In the genomic region with DNA sequence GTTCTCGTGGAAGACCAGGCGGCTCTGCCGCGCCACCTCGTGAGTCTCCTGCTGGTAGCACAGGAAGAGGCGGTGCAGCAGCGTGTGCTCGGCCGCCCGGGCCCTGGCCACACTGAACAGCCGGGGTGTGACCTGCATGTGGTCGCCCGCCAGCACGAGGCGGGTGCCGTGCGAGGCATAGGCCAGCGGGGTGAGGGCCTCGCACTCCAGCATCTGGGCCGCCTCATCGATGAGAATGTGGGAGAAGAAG, we compare ENCODE assay signal across 16 cellular contexts. TPM values are rescaled to one million over a fixed set of nuclear protein-coding genes. Genes with fewer than 3 reads are reported as not detected.
DNase-seq lines count a peak whose midpoint lies in the region; ATAC-seq and TF ChIP-seq lines count a peak whose summit lies in the region.
"Had no signal": no experiment of that assay in that cellular context is flagged by ENCODE, and none has a peak within 500 bp of the region (broad histone marks: within the 10 kb centered on the region; RNA-seq: fewer than 3 reads in every experiment).

No MANE protein-coding gene starts in this region.

- H2AFZ ChIP-seq in neural progenitor cell (replicated peaks), result no peak overlapping the region

- H3K9me3 Mint-ChIP-seq in activated T-cell treated with anti-CD3 and anti-CD28 coated beads, Interleukin-2, amount 50 U/mL, for 72 hours, result no peaks in the 10 kb centered on the region
- H3K9me3 Mint-ChIP-seq in IgD-negative memory B cell (no peaks in the 10 kb centered on the region), neural progenitor cell (no peaks in the 10 kb centered on the region)
- H3K9me3 Mint-ChIP-seq in stimulated activated effector memory CD8-positive, alpha-beta T cell treated with anti-CD3 and anti-CD28 coated beads, Interleukin-12 subunit alpha, Interleukin-12 subunit beta, amount 100 ng/mL, for 72 hours, result no peaks in the 10 kb centered on the region

- no peak for TF ChIP-seq CTCF in coronary artery (IDR thresholded peaks at IDR 0.05)
- no peak for TF ChIP-seq CTCF in neural progenitor cell (IDR thresholded peaks at IDR 0.05)

- no peak overlapping the region for H3K9ac ChIP-seq in neural progenitor cell

- H3K4me3 ChIP-seq in coronary artery (peak overlapping the region; percentile 9), neural progenitor cell (no peak overlapping the region)
- H3K4me3 ChIP-seq: MG63 had no signal

- H3K27ac ChIP-seq in coronary artery, result no peak overlapping the region
- H3K27ac ChIP-seq in neural progenitor cell, result no peak overlapping the region

- no peaks in the 10 kb centered on the region for H3K27me3 ChIP-seq in neural progenitor cell
- H3K27me3 ChIP-seq: MG63 had no signal

- H3K27ac Mint-ChIP-seq in activated T-cell treated with anti-CD3 and anti-CD28 coated beads, Interleukin-2, amount 50 U/mL, for 72 hours, result no peak overlapping the region
- H3K27ac Mint-ChIP-seq in IgD-negative memory B cell (peak overlapping the region in 2 of 3 donors; percentile 13 to 90), neural progenitor cell (no peak overlapping the region)
- peak overlapping the region; percentile 74 for H3K27ac Mint-ChIP-seq in stimulated activated effector memory CD8-positive, alpha-beta T cell treated with anti-CD3 and anti-CD28 coated beads, Interleukin-12 subunit alpha, Interleukin-12 subunit beta, amount 100 ng/mL, for 72 hours

- H3K4me1 ChIP-seq in neural progenitor cell, result no peaks in the 10 kb centered on the region

- H3K4me2 ChIP-seq in neural progenitor cell, result no peak overlapping the region

- peak overlapping the region; percentile 42 to 83 for H3K4me3 Mint-ChIP-seq in activated T-cell treated with anti-CD3 and anti-CD28 coated beads, Interleukin-2, amount 50 U/mL, for 72 hours
- H3K4me3 Mint-ChIP-seq in IgD-negative memory B cell (peak overlapping the region; percentile 82 to 94 (median 93)), neural progenitor cell (no peak overlapping the region)
- peak overlapping the region; percentile 73 for H3K4me3 Mint-ChIP-seq in stimulated activated effector memory CD8-positive, alpha-beta T cell treated with anti-CD3 and anti-CD28 coated beads, Interleukin-12 subunit alpha, Interleukin-12 subunit beta, amount 100 ng/mL, for 72 hours

- H3K79me2 ChIP-seq in neural progenitor cell (ENCODE audit: low read depth), result no peaks in the 10 kb centered on the region

- no peaks in the 10 kb centered on the region for H3F3A ChIP-seq in neural progenitor cell (ENCODE audit: low read depth)

- no peaks in the 10 kb centered on the region for H3K9me3 ChIP-seq in neural progenitor cell (ENCODE audit: low read depth)
- H3K9me3 ChIP-seq: heart right ventricle, MG63 had no signal

- H3K36me3 ChIP-seq in neural progenitor cell, result no peaks in the 10 kb centered on the region

- no peak for DNase-seq in activated T-cell treated with anti-CD3 and anti-CD28 coated beads, Interleukin-2, amount 50 U/mL, for 72 hours
- no peak for DNase-seq in activated T-cell treated with anti-CD3 and anti-CD28 coated beads for 4 hours
- no peak for DNase-seq in coronary artery (ENCODE audit: low spot score)
- DNase-seq in stimulated activated effector memory CD8-positive, alpha-beta T cell treated with anti-CD3 and anti-CD28 coated beads, Interleukin-12 subunit alpha, Interleukin-12 subunit beta, amount 100 ng/mL, for 72 hours (ENCODE audit: low spot score in 2 of 2), result no peak
- no peak for DNase-seq in neural progenitor cell (ENCODE audit: low spot score)
- DNase-seq: heart right ventricle, MG63, NCI-H2081 treated with DMSO at 0.1 percent for 48 hours, NCI-H748 treated with DMSO at 0.1 percent for 48 hours had no signal

- no peaks in the 10 kb centered on the region for H3K36me3 Mint-ChIP-seq in activated T-cell treated with anti-CD3 and anti-CD28 coated beads, Interleukin-2, amount 50 U/mL, for 72 hours (ENCODE audit: insufficient read depth in 2 of 2)
- H3K36me3 Mint-ChIP-seq in IgD-negative memory B cell (no peaks in the 10 kb centered on the region), neural progenitor cell (no peaks in the 10 kb centered on the region)
- peaks cover 13% of the 10 kb centered on the region for H3K36me3 Mint-ChIP-seq in stimulated activated effector memory CD8-positive, alpha-beta T cell treated with anti-CD3 and anti-CD28 coated beads, Interleukin-12 subunit alpha, Interleukin-12 subunit beta, amount 100 ng/mL, for 72 hours

- H3K4me1 Mint-ChIP-seq in activated T-cell treated with anti-CD3 and anti-CD28 coated beads, Interleukin-2, amount 50 U/mL, for 72 hours (ENCODE audit: low read depth), result peaks cover 13% of the 10 kb centered on the region
- H3K4me1 Mint-ChIP-seq in IgD-negative memory B cell (peaks cover 0 to 22% (median 11%) of the 10 kb centered on the region in 3 donors), neural progenitor cell (no peaks in the 10 kb centered on the region)
- H3K4me1 Mint-ChIP-seq in stimulated activated effector memory CD8-positive, alpha-beta T cell treated with anti-CD3 and anti-CD28 coated beads, Interleukin-12 subunit alpha, Interleukin-12 subunit beta, amount 100 ng/mL, for 72 hours, result peaks cover 25% of the 10 kb centered on the region

- H3K27me3 Mint-ChIP-seq in activated T-cell treated with anti-CD3 and anti-CD28 coated beads, Interleukin-2, amount 50 U/mL, for 72 hours (ENCODE audit: low read depth), result no peaks in the 10 kb centered on the region
- no peaks in the 10 kb centered on the region for H3K27me3 Mint-ChIP-seq in IgD-negative memory B cell
- H3K27me3 Mint-ChIP-seq in neural progenitor cell (ENCODE audit: insufficient read depth, low read depth), result peaks cover 3% of the 10 kb centered on the region

- ATAC-seq in activated T-cell treated with anti-CD3 and anti-CD28 coated beads, Interleukin-2, amount 50 U/mL, for 72 hours (replicated peaks in 1 of 2), result peak in 1 of 2 donors; percentile 1
- no peak for ATAC-seq in stimulated activated effector memory CD8-positive, alpha-beta T cell treated with anti-CD3 and anti-CD28 coated beads, Interleukin-12 subunit alpha, Interleukin-12 subunit beta, amount 100 ng/mL, for 72 hours
- ATAC-seq in GM18873 (IDR thresholded peaks at IDR 0.05; ENCODE audit: low FRiP score, unreplicated experiment), result no peak
- no peak for ATAC-seq in GM18870 (IDR thresholded peaks at IDR 0.05; ENCODE audit: unreplicated experiment)

- no peaks in the 10 kb centered on the region for H4K20me1 ChIP-seq in neural progenitor cell (ENCODE audit: low read depth)

RNA-seq across cellular contexts. Expression of gene HELZ2, which starts 7.0 kb away (rescaled TPM):
- total RNA-seq in activated T-cell treated with anti-CD3 and anti-CD28 coated beads, Interleukin-2, amount 50 U/mL, for 72 hours, result 10 to 100 TPM in 1 of 2 donors, 1 to 10 TPM in 1; 8.8 to 31.2 TPM
- polyA plus RNA-seq in IgD-negative memory B cell, result 7.9 TPM
- 2.9 and 17.7 TPM in 2 replicates for total RNA-seq in neural progenitor cell (ENCODE audit: low replicate concordance)

RNA-seq across cellular contexts. Expression of gene FNDC11, which starts 13.1 kb away (rescaled TPM):
- under 1 TPM; 0.67 to 0.74 TPM for total RNA-seq in activated T-cell treated with anti-CD3 and anti-CD28 coated beads, Interleukin-2, amount 50 U/mL, for 72 hours
- polyA plus RNA-seq in IgD-negative memory B cell, result 2.5 TPM
- 0.39 and 9.0 TPM in 2 replicates for total RNA-seq in neural progenitor cell (ENCODE audit: low replicate concordance)
- total RNA-seq: HT1080 had no signal

RNA-seq across cellular contexts. Expression of gene SRMS, which starts 19.5 kb away (rescaled TPM):
- total RNA-seq in activated T-cell treated with anti-CD3 and anti-CD28 coated beads, Interleukin-2, amount 50 U/mL, for 72 hours, result not detected
- 0.43 TPM for polyA plus RNA-seq in IgD-negative memory B cell
- not detected in 2 replicates for total RNA-seq in neural progenitor cell (ENCODE audit: low replicate concordance)
- total RNA-seq: aorta, heart right ventricle, HT1080, pulmonary artery endothelial cell, temporal lobe had no signal
- polyA plus RNA-seq: aorta, heart right ventricle had no signal

RNA-seq across cellular contexts. Expression of gene PTK6, which starts 29.9 kb away (rescaled TPM):
- 1 to 10 TPM in 1 of 2 donors, under 1 TPM in 1; 0.97 to 1.2 TPM for total RNA-seq in activated T-cell treated with anti-CD3 and anti-CD28 coated beads, Interleukin-2, amount 50 U/mL, for 72 hours
- polyA plus RNA-seq in IgD-negative memory B cell, result 1.3 TPM
- not detected in 2 replicates for total RNA-seq in neural progenitor cell (ENCODE audit: low replicate concordance)
- total RNA-seq: HT1080, temporal lobe had no signal

RNA-seq across cellular contexts. Expression of gene PPDPF, which starts 46.5 kb away (rescaled TPM):
- total RNA-seq in activated T-cell treated with anti-CD3 and anti-CD28 coated beads, Interleukin-2, amount 50 U/mL, for 72 hours, result 100 to 1,000 TPM in 1 of 2 donors, 10 to 100 TPM in 1; 91.0 to 130 TPM
- 198 TPM for polyA plus RNA-seq in IgD-negative memory B cell
- total RNA-seq in neural progenitor cell (ENCODE audit: low replicate concordance), result 4.1 and 82.2 TPM in 2 replicates

Comparison
In these comparisons a context has a peak if more than half of its experiments do, and no peak if none do; other contexts are left out.
1. H3K27ac Mint-ChIP-seq: peak in IgD-negative memory B cell (2 of 3) and stimulated activated effector memory CD8-positive, alpha-beta T cell treated with anti-CD3 and anti-CD28 coated beads, Interleukin-12 subunit alpha, Interleukin-12 subunit beta, amount 100 ng/mL, for 72 hours (single experiment); none in activated T-cell treated with anti-CD3 and anti-CD28 coated beads, Interleukin-2, amount 50 U/mL, for 72 hours (single experiment) and neural progenitor cell (single experiment).